12 cellular contexts compared by ENCODE assay signal in genomic region chr2:48227617-48228344, GRCh38.
DNase-seq lines count a peak whose midpoint lies in the region; ATAC-seq, FAIRE-seq and TF ChIP-seq lines count a peak whose summit lies in the region.
"Had no signal": no experiment of that assay in that cellular context is flagged by ENCODE, and none has a peak within 500 bp of the region (broad histone marks: within the 10 kb centered on the region; RNA-seq: fewer than 3 reads in every experiment).

No MANE protein-coding gene starts in this region.

- DNase-seq in NB4 (ENCODE audit: low read depth) (peak; percentile 87), pons (ENCODE audit: low spot score) (peak; percentile 43), NCI-H345 (lab: John Stamatoyannopoulos, UW) (no peak), caudate nucleus (lab: John Stamatoyannopoulos, UW) (no peak), H54 (ENCODE audit: insufficient read length, low spot score) (no peak)
- no peak for DNase-seq in effector CD8-positive, alpha-beta T cell (lab: John Stamatoyannopoulos, UW)
- DNase-seq: activated CD4-positive, alpha-beta T cell treated with anti-CD3 and anti-CD28 coated beads for 1 hour; NCI-H2107; stimulated activated CD4-positive, alpha-beta T cell treated with anti-CD3 and anti-CD28 coated beads, Interleukin-12 subunit alpha, Interleukin-12 subunit beta, amount 100 ng/mL, for 4 hours had no signal

- no peak for TF ChIP-seq CTCF in NB4 (IDR thresholded peaks at IDR 0.05; ENCODE audit: low read depth, low read length)

- H3K27ac ChIP-seq in caudate nucleus (ENCODE audit: low read depth, low read length): no peak overlapping the region

- H3K4me3 ChIP-seq in NB4 (ENCODE audit: low read depth, low read length): peak overlapping the region; percentile 4

- FAIRE-seq in H54 (lab: Jason Lieb, UNC): no peak
- FAIRE-seq: bronchial epithelial cell had no signal

- ATAC-seq in GM19025 (IDR thresholded peaks at IDR 0.05; ENCODE audit: low read depth, unreplicated experiment): peak; percentile 51
- ATAC-seq in HG02870 (IDR thresholded peaks at IDR 0.05; ENCODE audit: unreplicated experiment): peak; percentile 82

- TF ChIP-seq POLR2A in NB4 (IDR thresholded peaks at IDR 0.05; ENCODE audit: extremely low read depth, insufficient read length) (no peak), H54 (IDR thresholded peaks at IDR 0.05; ENCODE audit: low read depth, low read length) (no peak)

Comparison
In these comparisons a context has a peak if more than half of its experiments do, and no peak if none do; other contexts are left out.
1. DNase-seq: peak in NB4 (single experiment) and pons (single experiment); none in NCI-H345 (single experiment), caudate nucleus (0 of 61), H54 (single experiment) and effector CD8-positive, alpha-beta T cell (single experiment).